12 cellular contexts compared by ENCODE assay signal in genomic region chr21:34967509-34968289, GRCh38.
DNase-seq lines count a peak whose midpoint lies in the region; ATAC-seq, FAIRE-seq and TF ChIP-seq lines count a peak whose summit lies in the region.
"Had no signal": no experiment of that assay in that cellular context is flagged by ENCODE, and none has a peak within 500 bp of the region (broad histone marks: within the 10 kb centered on the region; RNA-seq: fewer than 3 reads in every experiment).

No MANE protein-coding gene starts in this region.

- no peaks in the 10 kb centered on the region for H3K9me3 Mint-ChIP-seq in activated naive CD4-positive, alpha-beta T cell treated with anti-CD3 and anti-CD28 coated beads for 36 hours
- H3K9me3 Mint-ChIP-seq: nephron progenitor cell had no signal

- H3K27me3 Mint-ChIP-seq in activated naive CD4-positive, alpha-beta T cell treated with anti-CD3 and anti-CD28 coated beads for 36 hours (ENCODE audit: low read depth), result no peaks in the 10 kb centered on the region

- H3K4me3 ChIP-seq in SJSA1, result no peak overlapping the region
- no peak overlapping the region for H3K4me3 ChIP-seq in upper lobe of left lung
- H3K4me3 ChIP-seq: gastrocnemius medialis, SK-N-MC had no signal

- no peak for TF ChIP-seq EP300 in upper lobe of left lung (IDR thresholded peaks at IDR 0.05)

- FAIRE-seq in GM12891 (lab: Jason Lieb, UNC), result no peak

- ATAC-seq in esophagus mucosa, result peak; percentile 66
- no peak for ATAC-seq in upper lobe of left lung (ENCODE audit: low FRiP score in 2 of 2)

- no peak for TF ChIP-seq POLR2A in upper lobe of left lung (IDR thresholded peaks at IDR 0.05)
- no peak for TF ChIP-seq POLR2A in GM12891 (IDR thresholded peaks at IDR 0.05; ENCODE audit: low read depth, low read length)

- no peaks in the 10 kb centered on the region for H3K27me3 ChIP-seq in SJSA1 (replicated peaks)
- H3K27me3 ChIP-seq in upper lobe of left lung, result no peaks in the 10 kb centered on the region
- H3K27me3 ChIP-seq: gastrocnemius medialis had no signal

- TF ChIP-seq CTCF in upper lobe of left lung (IDR thresholded peaks at IDR 0.05), result no peak

- 58 to 65% methylated on average over 8 to 10 of the region's 10 CpGs for WGBS in upper lobe of left lung, 2 donors

- H3K27ac Mint-ChIP-seq in activated naive CD4-positive, alpha-beta T cell treated with anti-CD3 and anti-CD28 coated beads for 36 hours, result peak overlapping the region; percentile 93
- H3K27ac Mint-ChIP-seq: nephron progenitor cell had no signal

- H3K4me1 ChIP-seq in SJSA1 (replicated peaks) (peaks cover 41% of the 10 kb centered on the region), upper lobe of left lung (peaks cover 13 to 36% (median 24%) of the 10 kb centered on the region in 4 donors)
- H3K4me1 ChIP-seq: gastrocnemius medialis had no signal

- CTCF ChIA-PET in activated naive CD4-positive, alpha-beta T cell treated with anti-CD3 and anti-CD28 coated beads for 36 hours (lab: Charles Lee), result interaction anchor here (0.6 to 4.2 kb wide), 15 partner anchors 11 to 433 kb away, joined by 3 to 20 read pairs (median 4); no protein-coding TSS in a partner anchor

- no peaks in the 10 kb centered on the region for H3K9me3 ChIP-seq in SJSA1 (replicated peaks)
- no peaks in the 10 kb centered on the region for H3K9me3 ChIP-seq in upper lobe of left lung
- H3K9me3 ChIP-seq: gastrocnemius medialis had no signal

- H3K36me3 ChIP-seq in SJSA1 (no peaks in the 10 kb centered on the region), upper lobe of left lung (no peaks in the 10 kb centered on the region)
- H3K36me3 ChIP-seq: gastrocnemius medialis had no signal

- H3K4me1 Mint-ChIP-seq in activated naive CD4-positive, alpha-beta T cell treated with anti-CD3 and anti-CD28 coated beads for 36 hours (ENCODE audit: low read depth), result peaks cover 84% of the 10 kb centered on the region

- H3K36me3 Mint-ChIP-seq in activated naive CD4-positive, alpha-beta T cell treated with anti-CD3 and anti-CD28 coated beads for 36 hours (ENCODE audit: low read depth), result peaks cover 4% of the 10 kb centered on the region

- intact Hi-C loops in activated naive CD4-positive, alpha-beta T cell treated with anti-CD3 and anti-CD28 coated beads for 36 hours (cut with micrococcal nuclease), result loop anchor here (1.0 to 5.0 kb wide), 11 partner anchors 16 to 435 kb away; no protein-coding TSS in a partner anchor

- peak overlapping the region; percentile 40 for H3K27ac ChIP-seq in SJSA1
- H3K27ac ChIP-seq in upper lobe of left lung, result peak overlapping the region in 3 of 4 donors; percentile 29 to 61 (median 39)
- H3K27ac ChIP-seq: C4-2B, gastrocnemius medialis, SK-N-MC had no signal

- peak overlapping the region; percentile 47 for H3K4me3 Mint-ChIP-seq in activated naive CD4-positive, alpha-beta T cell treated with anti-CD3 and anti-CD28 coated beads for 36 hours
- H3K4me3 Mint-ChIP-seq: nephron progenitor cell had no signal

- DNase-seq in activated naive CD4-positive, alpha-beta T cell treated with anti-CD3 and anti-CD28 coated beads for 36 hours, result peak; percentile 73
- DNase-seq in activated naive CD4-positive, alpha-beta T cell treated with anti-CD3 and anti-CD28 coated beads, Interleukin-2, amount 50 U/mL, for 16 hours, result no peak
- DNase-seq in SJSA1 (ENCODE audit: low read depth in 1 of 2, low spot score in 2 of 2) (peak in 1 of 2 experiments; percentile 47), upper lobe of left lung (no peak), GM12891 (ENCODE audit: insufficient read length, low spot score) (no peak), LoVo (ENCODE audit: low spot score) (no peak), SHP77 treated with DMSO at 0.1 percent for 48 hours (lab: John Stamatoyannopoulos, UW) (no peak)
- DNase-seq: gastrocnemius medialis, nephron progenitor cell had no signal

TF ChIP-seq in GM12891, 5 proteins besides CTCF, POLR2A, EP300 and RAD21:
- TF ChIP-seq SPI1 (IDR thresholded peaks at IDR 0.05; ENCODE audit: low read depth, low read length) (no peak), POU2F2 (IDR thresholded peaks at IDR 0.05; ENCODE audit: low read depth, low read length) (no peak)
